In the genomic region with DNA sequence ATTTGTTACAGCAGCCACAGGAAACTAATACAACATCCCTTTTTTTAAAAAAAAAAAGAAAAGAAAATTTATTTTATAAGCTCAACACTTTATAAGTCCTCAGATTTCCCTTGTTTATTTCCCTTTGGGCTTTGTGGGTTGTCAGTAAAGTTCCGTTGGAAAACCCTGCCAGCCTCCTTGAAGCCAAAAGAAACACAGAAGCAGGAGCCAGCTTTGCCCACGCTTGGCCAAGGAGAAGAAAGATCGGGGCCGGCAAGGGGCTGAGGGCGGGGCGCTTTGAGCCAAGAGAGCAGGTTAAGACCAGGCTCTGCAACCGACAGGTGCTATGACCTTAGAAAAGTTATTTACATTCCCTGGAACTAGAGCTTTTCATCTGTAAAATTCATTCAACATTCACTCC, we compare ENCODE assay signal across 37 cellular contexts.
"Had no signal": no experiment of that assay in that cellular context is flagged by ENCODE, and none has a peak within 500 bp of the region (broad histone marks: within the 10 kb centered on the region; RNA-seq: fewer than 3 reads in every experiment).

No MANE protein-coding gene starts in this region.

- H3K27me3 Mint-ChIP-seq: activated CD4-positive, alpha-beta memory T cell treated with anti-CD3 and anti-CD28 coated beads for 36 hours; activated naive CD4-positive, alpha-beta T cell treated with anti-CD3 and anti-CD28 coated beads, Interleukin-2, amount 50 U/mL, for 24 hours; activated naive CD8-positive, alpha-beta T cell treated with anti-CD3 and anti-CD28 coated beads for 36 hours; activated naive CD8-positive, alpha-beta T cell treated with anti-CD3 and anti-CD28 coated beads, Interleukin-2, amount 50 U/mL, for 24 hours; T-helper 17 cell had no signal

- H3K9me3 Mint-ChIP-seq: activated naive CD4-positive, alpha-beta T cell treated with anti-CD3 and anti-CD28 coated beads, Interleukin-2, amount 50 U/mL, for 24 hours; activated T-helper 2 cell treated with anti-CD3 and anti-CD28 coated beads, Interferon-gamma antibody, Interleukin-2, Interleukin-4, amounts not matched to agents 10 μg/mL and 5 μg/mL and 100 μg/mL, durations not matched to agents 14 hours and 24 hours and 36 hours; dendritic cell treated with granulocyte-macrophage colony-stimulating factor and Interleukin-4, amounts not matched to agents 40 ng/mL and 50 ng/mL, for 4 days had no signal

- H3K36me3 ChIP-seq: adrenal gland, esophagus muscularis mucosa, WERI-Rb-1 had no signal

- H3K4me1 Mint-ChIP-seq: endodermal cell had no signal

- FAIRE-seq: frontal cortex had no signal

- DNase-seq: activated B cell treated with CpG ODN at 0.5 μM for 24 hours; activated CD4-positive, alpha-beta memory T cell treated with anti-CD3 and anti-CD28 coated beads for 36 hours; activated CD4-positive, alpha-beta T cell treated with anti-CD3 and anti-CD28 coated beads, Interleukin-2, amount 10 ng/mL, durations not matched to agents 24 days and 14 days; activated CD8-positive, alpha-beta memory T cell treated with anti-CD3 and anti-CD28 coated beads, Interleukin-2, amount 10 ng/mL, durations not matched to agents 7 days and 5 days; activated CD8-positive, alpha-beta memory T cell treated with anti-CD3 and anti-CD28 coated beads, Interleukin-2, amount 50 U/mL, for 4 hours; activated CD8-positive, alpha-beta T cell treated with anti-CD3 and anti-CD28 coated beads, Interleukin-2, amount 10 ng/mL, durations not matched to agents 7 days and 5 days; activated effector memory CD4-positive, alpha-beta T cell treated with anti-CD3 and anti-CD28 coated beads, Interleukin-2, amount 50 U/mL, for 16 hours; activated naive CD4-positive, alpha-beta T cell treated with anti-CD3 and anti-CD28 coated beads for 36 hours; activated naive CD8-positive, alpha-beta T cell treated with anti-CD3 and anti-CD28 coated beads for 36 hours; activated naive CD8-positive, alpha-beta T cell treated with anti-CD3 and anti-CD28 coated beads, Interleukin-2, amount 50 U/mL, for 24 hours; activated T-cell treated with anti-CD3 and anti-CD28 coated beads, Interleukin-2, amount 50 U/mL, for 1 hour; activated T-cell treated with anti-CD3 and anti-CD28 coated beads, Interleukin-2, amount 50 U/mL, for 48 hours; adrenal gland; amygdala; aorta; body of pancreas; central memory CD4-positive, alpha-beta T cell; cerebellar nuclear complex; dorsolateral prefrontal cortex; effector memory CD4-positive, alpha-beta T cell; endodermal cell; erythroblast; foreskin fibroblast; head of caudate nucleus; T-helper 1 cell; T-helper 17 cell; T1000; WERI-Rb-1 had no signal

- H3K4me1 ChIP-seq: adrenal gland, body of pancreas, esophagus muscularis mucosa had no signal

- H3K27ac ChIP-seq: adrenal gland, body of pancreas, coronary artery, dorsolateral prefrontal cortex, esophagus muscularis mucosa, WERI-Rb-1 had no signal

- H3K4me3 ChIP-seq: adrenal gland, body of pancreas, coronary artery, dorsolateral prefrontal cortex, esophagus muscularis mucosa had no signal

- H3K36me3 Mint-ChIP-seq: activated CD4-positive, alpha-beta memory T cell treated with anti-CD3 and anti-CD28 coated beads for 36 hours; activated CD8-positive, alpha-beta memory T cell treated with anti-CD3 and anti-CD28 coated beads, Interleukin-2, amount 10 ng/mL, durations not matched to agents 7 days and 5 days; activated naive CD4-positive, alpha-beta T cell treated with anti-CD3 and anti-CD28 coated beads, Interleukin-2, amount 50 U/mL, for 24 hours; activated naive CD8-positive, alpha-beta T cell treated with anti-CD3 and anti-CD28 coated beads for 36 hours had no signal

- ATAC-seq: activated CD4-positive, CD25-positive, alpha-beta regulatory T cell treated with anti-CD3 and anti-CD28 coated beads, Interleukin-2, amount 50 U/mL, for 24 hours; activated CD8-positive, alpha-beta memory T cell treated with anti-CD3 and anti-CD28 coated beads, Interleukin-2, amount 10 ng/mL, durations not matched to agents 7 days and 5 days; activated CD8-positive, alpha-beta T cell treated with anti-CD3 and anti-CD28 coated beads, Interleukin-2, amount 10 ng/mL, durations not matched to agents 7 days and 5 days; activated naive CD8-positive, alpha-beta T cell treated with anti-CD3 and anti-CD28 coated beads, Interleukin-2, amount 50 U/mL, for 24 hours; body of pancreas; T-helper 17 cell had no signal

- H3K4me3 Mint-ChIP-seq: activated B cell treated with CpG ODN at 0.5 μM for 24 hours; activated CD4-positive, alpha-beta memory T cell treated with anti-CD3 and anti-CD28 coated beads for 36 hours; activated CD4-positive, alpha-beta T cell treated with anti-CD3 and anti-CD28 coated beads, Interleukin-2, amount 10 ng/mL, durations not matched to agents 24 days and 14 days; activated CD8-positive, alpha-beta memory T cell treated with anti-CD3 and anti-CD28 coated beads, Interleukin-2, amount 10 ng/mL, durations not matched to agents 7 days and 5 days; activated CD8-positive, alpha-beta T cell treated with anti-CD3 and anti-CD28 coated beads, Interleukin-2, amount 10 ng/mL, durations not matched to agents 7 days and 5 days; activated naive CD4-positive, alpha-beta T cell treated with anti-CD3 and anti-CD28 coated beads for 36 hours; activated naive CD4-positive, alpha-beta T cell treated with anti-CD3 and anti-CD28 coated beads, Interleukin-2, amount 50 U/mL, for 24 hours; activated naive CD8-positive, alpha-beta T cell treated with anti-CD3 and anti-CD28 coated beads for 36 hours; activated naive CD8-positive, alpha-beta T cell treated with anti-CD3 and anti-CD28 coated beads, Interleukin-2, amount 50 U/mL, for 24 hours; activated T-helper 1 cell treated with anti-CD3 and anti-CD28 coated beads, Interleukin-12 subunit alpha, Interleukin-12 subunit beta, Interleukin-2, Interleukin-4 antibody, amounts not matched to agents 30 ng/mL and 10 ng/mL and 1 ng/mL, durations not matched to agents 14 hours and 24 hours and 36 hours; dendritic cell treated with granulocyte-macrophage colony-stimulating factor and Interleukin-4, amounts not matched to agents 40 ng/mL and 50 ng/mL, for 4 days; endodermal cell; T-helper 17 cell; T-helper 2 cell treated with Interferon-gamma antibody and Interleukin-4, amounts not matched to agents 5 μg/mL and 100 μg/mL, for 36 hours had no signal

- H3K27me3 ChIP-seq: adrenal gland, body of pancreas, esophagus muscularis mucosa had no signal

- H3K27ac Mint-ChIP-seq: activated B cell treated with CpG ODN at 0.5 μM for 24 hours; activated CD4-positive, alpha-beta memory T cell treated with anti-CD3 and anti-CD28 coated beads for 36 hours; activated CD4-positive, alpha-beta T cell treated with anti-CD3 and anti-CD28 coated beads, Interleukin-2, amount 10 ng/mL, durations not matched to agents 24 days and 14 days; activated CD8-positive, alpha-beta memory T cell treated with anti-CD3 and anti-CD28 coated beads, Interleukin-2, amount 10 ng/mL, durations not matched to agents 7 days and 5 days; activated CD8-positive, alpha-beta T cell treated with anti-CD3 and anti-CD28 coated beads, Interleukin-2, amount 10 ng/mL, durations not matched to agents 7 days and 5 days; activated naive CD4-positive, alpha-beta T cell treated with anti-CD3 and anti-CD28 coated beads for 36 hours; activated naive CD4-positive, alpha-beta T cell treated with anti-CD3 and anti-CD28 coated beads, Interleukin-2, amount 50 U/mL, for 24 hours; activated naive CD8-positive, alpha-beta T cell treated with anti-CD3 and anti-CD28 coated beads for 36 hours; activated naive CD8-positive, alpha-beta T cell treated with anti-CD3 and anti-CD28 coated beads, Interleukin-2, amount 50 U/mL, for 24 hours; activated T-helper 1 cell treated with anti-CD3 and anti-CD28 coated beads, Interleukin-12 subunit alpha, Interleukin-12 subunit beta, Interleukin-2, Interleukin-4 antibody, amounts not matched to agents 30 ng/mL and 10 ng/mL and 1 ng/mL, durations not matched to agents 14 hours and 24 hours and 36 hours; activated T-helper 2 cell treated with anti-CD3 and anti-CD28 coated beads, Interferon-gamma antibody, Interleukin-2, Interleukin-4, amounts not matched to agents 10 μg/mL and 5 μg/mL and 100 μg/mL, durations not matched to agents 14 hours and 24 hours and 36 hours; dendritic cell treated with granulocyte-macrophage colony-stimulating factor and Interleukin-4, amounts not matched to agents 40 ng/mL and 50 ng/mL, for 4 days; endodermal cell; T-helper 17 cell; T-helper 2 cell treated with Interferon-gamma antibody and Interleukin-4, amounts not matched to agents 5 μg/mL and 100 μg/mL, for 36 hours had no signal

- H3K9me3 ChIP-seq: adrenal gland, body of pancreas, esophagus muscularis mucosa had no signal
